ENCODE assay signal across 15 cellular contexts in genomic region chr2:102439065-102439695, GRCh38. TPM values are rescaled to one million over a fixed set of nuclear protein-coding genes. Genes with fewer than 3 reads are reported as not detected.
DNase-seq lines count a peak whose midpoint lies in the region; ATAC-seq and TF ChIP-seq lines count a peak whose summit lies in the region.
"Had no signal": no experiment of that assay in that cellular context is flagged by ENCODE, and none has a peak within 500 bp of the region (broad histone marks: within the 10 kb centered on the region; RNA-seq: fewer than 3 reads in every experiment).

No MANE protein-coding gene starts in this region.

- peaks cover 6% of the 10 kb centered on the region for H3K4me1 Mint-ChIP-seq in endothelial cell (ENCODE audit: unreplicated experiment)

- no peak for TF ChIP-seq CTCF in endothelial cell (IDR thresholded peaks at IDR 0.05; ENCODE audit: unreplicated experiment)

- ATAC-seq in stimulated activated naive CD8-positive, alpha-beta T cell treated with anti-CD3 and anti-CD28 coated beads, Interleukin-15, Interleukin-2, amounts not matched to agents 100 U/mL and 50 U/mL, for 24 hours, result no peak
- ATAC-seq: body of pancreas, left colon had no signal

- no peak overlapping the region for H3K4me3 Mint-ChIP-seq in endothelial cell (ENCODE audit: unreplicated experiment)
- H3K4me3 Mint-ChIP-seq: stimulated activated effector memory CD8-positive, alpha-beta T cell treated with anti-CD3 and anti-CD28 coated beads, Interleukin-12 subunit alpha, Interleukin-12 subunit beta, amount 100 ng/mL, for 72 hours had no signal

- H3K36me3 Mint-ChIP-seq in endothelial cell (ENCODE audit: low read depth, unreplicated experiment), result no peaks in the 10 kb centered on the region

- H3K9me3 Mint-ChIP-seq in endothelial cell (ENCODE audit: unreplicated experiment), result no peaks in the 10 kb centered on the region
- H3K9me3 Mint-ChIP-seq: stimulated activated effector memory CD8-positive, alpha-beta T cell treated with anti-CD3 and anti-CD28 coated beads, Interleukin-12 subunit alpha, Interleukin-12 subunit beta, amount 100 ng/mL, for 72 hours had no signal

- DNase-seq in ACHN (peak; percentile 15), HK-2 (ENCODE audit: unreplicated experiment) (peak; percentile 51), dermis blood vessel endothelial cell (peak; percentile 12), kidney tubule cell (ENCODE audit: low spot score) (peak; percentile 92), NCI-H1436 treated with DMSO at 0.1 percent for 48 hours (lab: John Stamatoyannopoulos, UW) (no peak), NK-92 (lab: John Stamatoyannopoulos, UW; ENCODE audit: unreplicated experiment) (no peak), endothelial cell (ENCODE audit: low spot score) (no peak)
- DNase-seq in stimulated activated naive CD8-positive, alpha-beta T cell treated with anti-CD3 and anti-CD28 coated beads, Interleukin-15, Interleukin-2, amounts not matched to agents 100 U/mL and 50 U/mL, for 24 hours, result no peak
- DNase-seq: activated T-cell treated with anti-CD3 and anti-CD28 coated beads, Interleukin-2, amount 50 U/mL, for 1 hour; body of pancreas; GF-D8; left colon; NCI-H2029; WERI-Rb-1 had no signal

- H3K27me3 Mint-ChIP-seq in endothelial cell (ENCODE audit: unreplicated experiment), result no peaks in the 10 kb centered on the region

- no peak overlapping the region for H3K27ac Mint-ChIP-seq in endothelial cell (ENCODE audit: unreplicated experiment)
- H3K27ac Mint-ChIP-seq: stimulated activated effector memory CD8-positive, alpha-beta T cell treated with anti-CD3 and anti-CD28 coated beads, Interleukin-12 subunit alpha, Interleukin-12 subunit beta, amount 100 ng/mL, for 72 hours had no signal

- in situ Hi-C loops in ACHN (cut with HindIII; ENCODE audit: low pct_ligation_motif_present, low pct_unique_long_range_greater_than_20kb, low sequenced_read_pairs), result no loop called here

RNA-seq across cellular contexts. Expression of gene IL18RAP, which starts 16.2 kb away (rescaled TPM):
- total RNA-seq in dermis blood vessel endothelial cell (not detected in 2 replicates), endothelial cell (ENCODE audit: unreplicated experiment) (not detected)

RNA-seq across cellular contexts. Expression of gene SLC9A4, which starts 33.8 kb away (rescaled TPM):
- not detected in 2 replicates for total RNA-seq in dermis blood vessel endothelial cell
- total RNA-seq in endothelial cell (ENCODE audit: unreplicated experiment), result 0.08 TPM

Comparison
In these comparisons a context has a peak if more than half of its experiments do, and no peak if none do; other contexts are left out.
1. DNase-seq: peak in ACHN (single experiment), HK-2 (single experiment), dermis blood vessel endothelial cell (single experiment) and kidney tubule cell (single experiment); none in stimulated activated naive CD8-positive, alpha-beta T cell treated with anti-CD3 and anti-CD28 coated beads, Interleukin-15, Interleukin-2, amounts not matched to agents 100 U/mL and 50 U/mL, for 24 hours (single experiment), NCI-H1436 treated with DMSO at 0.1 percent for 48 hours (single experiment), NK-92 (single experiment) and endothelial cell (single experiment).